11 cellular contexts compared by ENCODE assay signal in the genomic region with DNA sequence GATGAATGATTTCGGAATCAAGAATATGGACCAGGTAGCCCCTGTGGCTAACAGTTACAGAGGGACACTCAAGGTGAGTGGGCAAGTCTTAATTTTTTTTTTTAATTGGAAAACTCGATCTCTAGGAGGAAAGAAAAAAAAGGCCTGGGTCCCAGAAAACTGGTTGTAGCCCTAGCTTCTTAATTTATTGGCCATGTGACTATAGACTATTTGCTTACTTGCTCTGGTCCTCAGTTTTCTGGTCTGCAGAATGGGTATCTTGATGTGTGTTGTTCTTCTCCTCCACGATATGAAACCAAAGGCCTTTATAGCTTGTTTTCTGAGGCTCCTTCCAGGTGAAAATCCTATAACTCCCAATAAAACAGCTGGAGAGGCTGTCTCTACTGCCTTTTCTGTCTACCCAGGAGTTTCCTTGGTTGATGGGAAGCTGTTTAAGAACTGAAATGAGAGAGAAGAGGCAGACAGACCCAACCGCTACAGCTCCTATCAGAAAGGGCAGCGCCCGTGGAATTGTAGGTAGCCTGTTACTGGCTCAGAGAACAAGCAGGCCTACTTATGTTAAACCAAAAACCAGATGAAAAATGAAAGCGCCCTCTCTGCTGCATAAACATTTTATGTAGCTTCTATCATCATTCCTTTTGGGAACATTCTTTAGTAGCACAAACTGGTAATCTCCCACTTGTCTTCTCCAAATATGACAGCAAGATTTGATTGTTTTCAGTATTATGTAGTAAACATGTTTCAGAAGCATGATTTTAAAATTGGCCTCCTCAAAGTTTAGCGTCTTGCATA. TPM values are rescaled to one million over a fixed set of nuclear protein-coding genes. Genes with fewer than 3 reads are reported as not detected.
DNase-seq lines count a peak whose midpoint lies in the region; ATAC-seq, FAIRE-seq and TF ChIP-seq lines count a peak whose summit lies in the region.
"Had no signal": no experiment of that assay in that cellular context is flagged by ENCODE, and none has a peak within 500 bp of the region (broad histone marks: within the 10 kb centered on the region; RNA-seq: fewer than 3 reads in every experiment).

No MANE protein-coding gene starts in this region.

- H3K4me1 Mint-ChIP-seq in HFFc6 (ENCODE audit: low read depth), result peaks cover 71% of the 10 kb centered on the region
- peaks cover 27% of the 10 kb centered on the region for H3K4me1 Mint-ChIP-seq in activated T-helper 17 cell treated with anti-CD3 and anti-CD28 coated beads, Interleukin-2, amount 50 U/mL, for 72 hours

- H3K27me3 ChIP-seq in foreskin keratinocyte, result no peaks in the 10 kb centered on the region
- H3K27me3 ChIP-seq in small intestine (ENCODE audit: control insufficient read depth in 2 of 2, insufficient read depth in 2 of 2, low read length in 2 of 2), result no peaks in the 10 kb centered on the region

- TF ChIP-seq CTCF in HFFc6 (IDR thresholded peaks at IDR 0.05) (no peak), foreskin keratinocyte (conservative IDR thresholded peaks at IDR 0.05) (no peak)

- ATAC-seq in activated T-helper 17 cell treated with anti-CD3 and anti-CD28 coated beads, Interleukin-2, amount 50 U/mL, for 72 hours (replicated peaks), result no peak
- ATAC-seq in foreskin keratinocyte (no peak), GM18519 (IDR thresholded peaks at IDR 0.05; ENCODE audit: low FRiP score, unreplicated experiment) (no peak), HG02610 (IDR thresholded peaks at IDR 0.05; ENCODE audit: unreplicated experiment) (no peak)

- H3K27me3 Mint-ChIP-seq in HFFc6 (ENCODE audit: insufficient read depth), result peaks cover 2% of the 10 kb centered on the region; the same call in 1 of the 2 replicates
- H3K27me3 Mint-ChIP-seq in activated T-helper 17 cell treated with anti-CD3 and anti-CD28 coated beads, Interleukin-2, amount 50 U/mL, for 72 hours, result no peaks in the 10 kb centered on the region

- 16 to 52% (median 44%) methylated on average over 8 of the region's 8 CpGs for WGBS in small intestine, 3 donors

- peaks cover 55% of the 10 kb centered on the region for H3K36me3 Mint-ChIP-seq in HFFc6 (ENCODE audit: low read depth)
- H3K36me3 Mint-ChIP-seq in activated T-helper 17 cell treated with anti-CD3 and anti-CD28 coated beads, Interleukin-2, amount 50 U/mL, for 72 hours (ENCODE audit: low read depth), result peaks cover 90% of the 10 kb centered on the region

- H3K27ac ChIP-seq in foreskin keratinocyte, result peak overlapping the region; percentile 100
- peak overlapping the region; percentile 79 to 91 for H3K27ac ChIP-seq in small intestine (ENCODE audit: low read depth in 1 of 2, low read length in 1 of 2)

- no peaks in the 10 kb centered on the region for H3K9me3 Mint-ChIP-seq in HFFc6
- no peaks in the 10 kb centered on the region for H3K9me3 Mint-ChIP-seq in activated T-helper 17 cell treated with anti-CD3 and anti-CD28 coated beads, Interleukin-2, amount 50 U/mL, for 72 hours

- H3K4me1 ChIP-seq in foreskin keratinocyte, result peaks cover 34% of the 10 kb centered on the region
- peaks cover 0 to 8% of the 10 kb centered on the region in 2 donors for H3K4me1 ChIP-seq in small intestine (ENCODE audit: control insufficient read depth in 2 of 2, insufficient read depth in 1 of 2, low read depth in 1 of 2, low read length in 1 of 2)

- H3K36me3 ChIP-seq in small intestine (ENCODE audit: control insufficient read depth in 2 of 2, insufficient read depth in 2 of 2, low read length in 2 of 2), result peaks cover 20 to 28% of the 10 kb centered on the region in 2 donors

- no peaks in the 10 kb centered on the region for H3K9me3 ChIP-seq in small intestine (ENCODE audit: control insufficient read depth, low read depth)

- peak overlapping the region in 1 of 2 donors; percentile 40 for H3K4me3 ChIP-seq in small intestine (ENCODE audit: low read depth in 1 of 2, low read length in 2 of 2)

- H3K4me3 Mint-ChIP-seq in HFFc6, result peak overlapping the region; percentile 62
- peak overlapping the region; percentile 27 for H3K4me3 Mint-ChIP-seq in activated T-helper 17 cell treated with anti-CD3 and anti-CD28 coated beads, Interleukin-2, amount 50 U/mL, for 72 hours

- no peak for FAIRE-seq in small intestine (lab: Jason Lieb, UNC)

- H3K27ac Mint-ChIP-seq in HFFc6, result peak overlapping the region; percentile 89
- peak overlapping the region; percentile 41 for H3K27ac Mint-ChIP-seq in activated T-helper 17 cell treated with anti-CD3 and anti-CD28 coated beads, Interleukin-2, amount 50 U/mL, for 72 hours

- DNase-seq in HFFc6, result no peak
- DNase-seq in foreskin keratinocyte, result no peak
- no peak for DNase-seq in small intestine
- no peak for DNase-seq in NCI-H187 (lab: John Stamatoyannopoulos, UW)
- DNase-seq in pons (ENCODE audit: low spot score), result no peak
- DNase-seq: activated gamma-delta T cell treated with Interleukin-2 at 50 U/mL for 16 hours; effector CD4-positive, alpha-beta T cell; NCI-H1694 had no signal

RNA-seq across cellular contexts. Expression of gene ETS2, which starts 4.5 kb away (rescaled TPM):
- 10 to 100 TPM; 23.2 to 33.3 (median 29.0) TPM for total RNA-seq in HFFc6 (2021; fragmentation: NEBNext Ultra II Directional; extraction: Animal tissue kit (Norgen Biotek cat#: 25700))
- total RNA-seq in activated T-helper 17 cell treated with anti-CD3 and anti-CD28 coated beads, Interleukin-2, amount 50 U/mL, for 72 hours, result 10 to 100 TPM; 20.5 to 41.9 TPM
- 46.4 and 61.5 TPM in 2 replicates for total RNA-seq in foreskin keratinocyte
- polyA plus RNA-seq in foreskin keratinocyte (21.4 and 32.5 TPM in 2 replicates), small intestine (100 to 1,000 TPM; 129 to 137 (median 133) TPM)
